32 cellular contexts compared by ENCODE assay signal in genomic region chr20:15772826-15773225, GRCh38.
"Had no signal": no experiment of that assay in that cellular context is flagged by ENCODE, and none has a peak within 500 bp of the region (broad histone marks: within the 10 kb centered on the region; RNA-seq: fewer than 3 reads in every experiment).

No MANE protein-coding gene starts in this region.

- ATAC-seq: natural killer cell; psoas muscle; right cardiac atrium; right lobe of liver; stimulated activated memory B cell treated with anti-CD40 and anti-IgM and Interleukin-4, amounts not matched to agents 10 μg/mL and 1 μg/mL and 100 μg/mL, for 72 hours; stimulated activated naive CD8-positive, alpha-beta T cell treated with anti-CD3 and anti-CD28 coated beads, Interleukin-15, amount 100 ng/mL, for 72 hours; stimulated activated naive CD8-positive, alpha-beta T cell treated with anti-CD3 and anti-CD28 coated beads, Interleukin-15, Interleukin-2, amounts not matched to agents 100 U/mL and 50 U/mL, for 24 hours; upper lobe of right lung had no signal

- H3K27ac Mint-ChIP-seq: natural killer cell; nephron; neural progenitor cell; progenitor cell of endocrine pancreas; stimulated activated memory B cell treated with anti-CD40 and anti-IgM and Interleukin-4, amounts not matched to agents 10 μg/mL and 1 μg/mL and 100 μg/mL, for 72 hours; stimulated activated naive CD8-positive, alpha-beta T cell treated with anti-CD3 and anti-CD28 coated beads, Interleukin-15, amount 100 ng/mL, for 72 hours; type B pancreatic cell had no signal

- H3K9me3 Mint-ChIP-seq: natural killer cell; nephron; neural progenitor cell; stimulated activated memory B cell treated with anti-CD40 and anti-IgM and Interleukin-4, amounts not matched to agents 10 μg/mL and 1 μg/mL and 100 μg/mL, for 72 hours; stimulated activated naive CD8-positive, alpha-beta T cell treated with anti-CD3 and anti-CD28 coated beads, Interleukin-15, amount 100 ng/mL, for 72 hours; type B pancreatic cell had no signal

- H3K27me3 ChIP-seq: neural progenitor cell, ovary, right lobe of liver, sigmoid colon, spleen, suprapubic skin, testis, tibial artery, transverse colon, upper lobe of right lung, uterus had no signal

- DNase-seq: natural killer cell; occipital lobe; ovary; posterior cingulate gyrus; psoas muscle; right cardiac atrium; right lobe of liver; sigmoid colon; spleen; stimulated activated CD4-positive, alpha-beta T cell treated with anti-CD3 and anti-CD28 coated beads, Interleukin-12 subunit alpha, Interleukin-12 subunit beta, amount 100 ng/mL, for 4 hours; stimulated activated CD4-positive, alpha-beta T cell treated with anti-CD3 and anti-CD28 coated beads, Interleukin-1b, Interleukin-23, amount 100 ng/mL, for 48 hours; stimulated activated CD4-positive, alpha-beta T cell treated with anti-CD3 and anti-CD28 coated beads, Interleukin-4, amount 100 ng/mL, for 1 hour; stimulated activated CD4-positive, alpha-beta T cell treated with anti-CD3 and anti-CD28 coated beads, Interleukin-4, amount 100 ng/mL, for 4 hours; stimulated activated CD8-positive, alpha-beta memory T cell treated with anti-CD3 and anti-CD28 coated beads, Interleukin-4, amount 100 ng/mL, for 48 hours; stimulated activated naive CD4-positive, alpha-beta T cell; stimulated activated naive CD8-positive, alpha-beta T cell treated with anti-CD3 and anti-CD28 coated beads, Interleukin-15, amount 100 ng/mL, for 72 hours; stimulated activated naive CD8-positive, alpha-beta T cell treated with anti-CD3 and anti-CD28 coated beads, Interleukin-15, Interleukin-2, amounts not matched to agents 100 U/mL and 50 U/mL, for 24 hours; substantia nigra; testis; tibial artery; transverse colon; upper lobe of right lung; uterus had no signal

- H3K9me3 ChIP-seq: ovary, psoas muscle, right lobe of liver, sigmoid colon, suprapubic skin, testis, tibial artery, transverse colon, upper lobe of right lung, uterus had no signal

- H3K9ac ChIP-seq: neural progenitor cell, parathyroid adenoma had no signal

- H3K4me1 ChIP-seq: neural progenitor cell, parathyroid adenoma, psoas muscle, right lobe of liver, sigmoid colon, spleen, suprapubic skin, testis, transverse colon, upper lobe of right lung, uterus had no signal

- H3K4me3 Mint-ChIP-seq: natural killer cell; nephron; neural progenitor cell; stimulated activated memory B cell treated with anti-CD40 and anti-IgM and Interleukin-4, amounts not matched to agents 10 μg/mL and 1 μg/mL and 100 μg/mL, for 72 hours; stimulated activated naive CD8-positive, alpha-beta T cell treated with anti-CD3 and anti-CD28 coated beads, Interleukin-15, amount 100 ng/mL, for 72 hours; type B pancreatic cell had no signal

- H3K27ac ChIP-seq: neural progenitor cell, ovary, parathyroid adenoma, psoas muscle, right lobe of liver, sigmoid colon, skin epidermis, spleen, suprapubic skin, testis, tibial artery, transverse colon, upper lobe of right lung, uterus had no signal

- H3K4me1 Mint-ChIP-seq: natural killer cell; stimulated activated naive CD8-positive, alpha-beta T cell treated with anti-CD3 and anti-CD28 coated beads, Interleukin-15, amount 100 ng/mL, for 72 hours had no signal

- H3K4me3 ChIP-seq: neural progenitor cell, ovary, psoas muscle, right lobe of liver, sigmoid colon, skin epidermis, smooth muscle cell, spleen, suprapubic skin, testis, tibial artery, transverse colon, upper lobe of right lung, uterus had no signal

- H3K36me3 Mint-ChIP-seq: natural killer cell; neural progenitor cell; stimulated activated memory B cell treated with anti-CD40 and anti-IgM and Interleukin-4, amounts not matched to agents 10 μg/mL and 1 μg/mL and 100 μg/mL, for 72 hours; type B pancreatic cell had no signal

- H3K36me3 ChIP-seq: neural progenitor cell, ovary, right lobe of liver, sigmoid colon, spleen, suprapubic skin, tibial artery, transverse colon, upper lobe of right lung, uterus had no signal

- H3K27me3 Mint-ChIP-seq: progenitor cell of endocrine pancreas; stimulated activated memory B cell treated with anti-CD40 and anti-IgM and Interleukin-4, amounts not matched to agents 10 μg/mL and 1 μg/mL and 100 μg/mL, for 72 hours; stimulated activated naive CD8-positive, alpha-beta T cell treated with anti-CD3 and anti-CD28 coated beads, Interleukin-15, amount 100 ng/mL, for 72 hours; type B pancreatic cell had no signal
